In genomic region chr13:36344173-36344572, GRCh38 we compare ENCODE assay signal across 9 cellular contexts. TPM values are rescaled to one million over a fixed set of nuclear protein-coding genes. Genes with fewer than 3 reads are reported as not detected.
DNase-seq lines count a peak whose midpoint lies in the region; ATAC-seq, FAIRE-seq and TF ChIP-seq lines count a peak whose summit lies in the region.
"Had no signal": no experiment of that assay in that cellular context is flagged by ENCODE, and none has a peak within 500 bp of the region (broad histone marks: within the 10 kb centered on the region; RNA-seq: fewer than 3 reads in every experiment).

No MANE protein-coding gene starts in this region.

- no peak for TF ChIP-seq RAD21 in A549 (conservative IDR thresholded peaks at IDR 0.05 in 1 of 2, IDR thresholded peaks at IDR 0.05 in 1 of 2)

- TF ChIP-seq EP300 in A549 (IDR thresholded peaks at IDR 0.05) = no peak

- peaks cover 0 to 6% of the 10 kb centered on the region in 2 donors for H3K27me3 ChIP-seq in left lung

- peaks cover 5% of the 10 kb centered on the region for H3K36me3 Mint-ChIP-seq in activated naive CD8-positive, alpha-beta T cell treated with anti-CD3 and anti-CD28 coated beads for 36 hours

- TF ChIP-seq CTCF in A549 (IDR thresholded peaks at IDR 0.05) (no peak), HFF-Myc (IDR thresholded peaks at IDR 0.05; ENCODE audit: low read depth, low read length, missing control alignments) (no peak), left lung (IDR thresholded peaks at IDR 0.05) (no peak)

- peak overlapping the region; percentile 85; the same call in 2 of the 3 replicates for H3K4me3 ChIP-seq in A549
- H3K4me3 ChIP-seq in HFF-Myc (replicated peaks; ENCODE audit: low read depth, low read length) = peak overlapping the region; percentile 66
- H3K4me3 ChIP-seq in left lung = peak overlapping the region in 1 of 2 donors; percentile 76

- ATAC-seq in A549 = no peak
- ATAC-seq in left lung = no peak

- H3K27ac ChIP-seq in A549 (no peak overlapping the region), left lung (peak overlapping the region; percentile 98 to 99)

- no peaks in the 10 kb centered on the region for H3K9me3 ChIP-seq in A549
- H3K9me3 ChIP-seq in left lung = no peaks in the 10 kb centered on the region

- peak overlapping the region; percentile 97 for H3K4me2 ChIP-seq in A549

- DNase-seq in A549 (ENCODE audit: low read depth in 1 of 2, low spot score in 1 of 2) (peak in 1 of 2 experiments; percentile 26), HFF-Myc (ENCODE audit: extremely low read depth, low read depth) (no peak), left lung (no peak), NCI-H1417 treated with DMSO at 0.1 percent for 48 hours (lab: John Stamatoyannopoulos, UW) (no peak), DMS53 (lab: John Stamatoyannopoulos, UW) (no peak), NCI-H1092 treated with DMSO at 0.1 percent for 48 hours (lab: John Stamatoyannopoulos, UW) (no peak), foreskin melanocyte (no peak)
- DNase-seq in activated naive CD8-positive, alpha-beta T cell treated with anti-CD3 and anti-CD28 coated beads for 36 hours = no peak

- H3K4me1 ChIP-seq in A549 = peaks cover 20% of the 10 kb centered on the region
- H3K4me1 ChIP-seq in left lung = peaks cover 5 to 52% of the 10 kb centered on the region in 2 donors

- peak overlapping the region; percentile 27 for H3K4me3 Mint-ChIP-seq in activated naive CD8-positive, alpha-beta T cell treated with anti-CD3 and anti-CD28 coated beads for 36 hours

- no peaks in the 10 kb centered on the region for H3K27me3 Mint-ChIP-seq in activated naive CD8-positive, alpha-beta T cell treated with anti-CD3 and anti-CD28 coated beads for 36 hours

- no peaks in the 10 kb centered on the region for H3K9me3 Mint-ChIP-seq in activated naive CD8-positive, alpha-beta T cell treated with anti-CD3 and anti-CD28 coated beads for 36 hours

- intact Hi-C loops in left lung (cut with DNase I) = no loop called here

- H3K36me3 ChIP-seq in left lung = no peaks in the 10 kb centered on the region

- H3K27ac Mint-ChIP-seq in activated naive CD8-positive, alpha-beta T cell treated with anti-CD3 and anti-CD28 coated beads for 36 hours = no peak overlapping the region

- WGBS in A549 (ENCODE audit: missing lambda C conversion rate) = 73% methylated on average over 6 of the region's 6 CpGs

- H3K4me1 Mint-ChIP-seq in activated naive CD8-positive, alpha-beta T cell treated with anti-CD3 and anti-CD28 coated beads for 36 hours = peaks cover 43% of the 10 kb centered on the region

- POLR2A ChIA-PET in A549 (lab: Yijun Ruan, JAX) = no interaction called here

- TF ChIP-seq POLR2A in A549 (IDR thresholded peaks at IDR 0.05; ENCODE audit: low read length) = no peak

- CTCF ChIA-PET in A549 (lab: Yijun Ruan, JAX) = no interaction called here

- FAIRE-seq in A549 (lab: Jason Lieb, UNC) = no peak
- FAIRE-seq: G401.6 had no signal

TF ChIP-seq in A549, 52 proteins besides CTCF, POLR2A, EP300 and RAD21:
- TF ChIP-seq CEBPB (IDR thresholded peaks at IDR 0.05) (peak; percentile 41 to 48; a peak in 3 of 4 replicates), HDAC2 (IDR thresholded peaks at IDR 0.05) (no peak), KDM5A (IDR thresholded peaks at IDR 0.05) (no peak), POLR2AphosphoS2 (conservative IDR thresholded peaks at IDR 0.05; ENCODE audit: low read length) (no peak), FOSB (CRISPR knock-in tag; IDR thresholded peaks at IDR 0.05) (no peak)

RNA-seq across cellular contexts. Expression of gene SPART, which starts 2.0 kb away (rescaled TPM):
- polyA plus RNA-seq in A549 (2011; rRNA removed) = 36.8 and 37.0 TPM in 2 replicates
- polyA plus RNA-seq in A549 (2012; cell fraction: cytosol; rRNA removed) = 10.7 and 12.1 TPM in 2 replicates
- polyA plus RNA-seq in A549 (2012; cell fraction: nucleus; rRNA removed) = 8.8 and 9.9 TPM in 2 replicates
- 33.9 to 40.2 TPM (median 34.3 TPM) in 3 replicates for polyA plus RNA-seq in A549 (2017; fragmentation: RNase III; extraction: RNeasy Plus Mini Kit Qiagen cat#74134 plus additional on column Dnase treatment)
- polyA minus RNA-seq in A549 (2011; rRNA and poly(A)+ RNA removed) = 16.4 and 17.4 TPM in 2 replicates
- total RNA-seq in activated naive CD8-positive, alpha-beta T cell treated with anti-CD3 and anti-CD28 coated beads for 36 hours = 10 to 100 TPM; 27.5 to 28.9 TPM
- total RNA-seq in left lung = 10 to 100 TPM; 59.1 to 73.7 TPM

RNA-seq across cellular contexts. Expression of gene CCDC169, which starts 46.6 kb away (rescaled TPM):
- 1.4 and 2.0 TPM in 2 replicates for polyA plus RNA-seq in A549 (2011; rRNA removed)
- polyA plus RNA-seq in A549 (2012; cell fraction: cytosol; rRNA removed) = 0.22 and 0.29 TPM in 2 replicates
- polyA plus RNA-seq in A549 (2012; cell fraction: nucleus; rRNA removed) = 0.08 TPM in 1 of 2 replicates, not detected in the other
- polyA plus RNA-seq in A549 (2017; fragmentation: RNase III; extraction: RNeasy Plus Mini Kit Qiagen cat#74134 plus additional on column Dnase treatment) = 1.0 to 1.7 TPM (median 1.3 TPM) in 3 replicates
- 0.50 and 0.68 TPM in 2 replicates for polyA minus RNA-seq in A549 (2011; rRNA and poly(A)+ RNA removed)
- under 1 TPM in 1 of 2 experiments, not detected in 1; 0.28 TPM for total RNA-seq in activated naive CD8-positive, alpha-beta T cell treated with anti-CD3 and anti-CD28 coated beads for 36 hours
- 1 to 10 TPM in 1 of 2 donors, under 1 TPM in 1; 0.76 to 2.6 TPM for total RNA-seq in left lung

Comparison
In these comparisons a context has a peak if more than half of its experiments do, and no peak if none do; other contexts are left out.
1. H3K27ac ChIP-seq: peak in left lung (2 of 2); none in A549 (0 of 2).